ENCODE assay signal across 31 cellular contexts in genomic region chr2:82320296-82320695, GRCh38.
"Had no signal": no experiment of that assay in that cellular context is flagged by ENCODE, and none has a peak within 500 bp of the region (broad histone marks: within the 10 kb centered on the region; RNA-seq: fewer than 3 reads in every experiment).

No MANE protein-coding gene starts in this region.

- H3K4me1 ChIP-seq: foreskin keratinocyte, heart right ventricle, left lung, lower lobe of right lung, thyroid gland had no signal

- H3K4me3 ChIP-seq: esophagus muscularis mucosa, heart right ventricle, left lung, lower lobe of right lung, ovary, sigmoid colon, stomach, thyroid gland, upper lobe of left lung had no signal

- H3K27ac Mint-ChIP-seq: activated naive CD4-positive, alpha-beta T cell treated with anti-CD3 and anti-CD28 coated beads, Interleukin-2, amount 50 U/mL, for 72 hours; activated T-cell treated with anti-CD3 and anti-CD28 coated beads, Interleukin-2, amount 50 U/mL, for 72 hours; natural killer cell treated with Interleukin-12 subunit alpha and Interleukin-12 subunit beta and Interleukin-15 and Interleukin-18, amount 100 ng/mL, for 72 hours; progenitor cell of endocrine pancreas; stimulated activated naive B cell treated with anti-CD40 and anti-IgM and Interleukin-4, amounts not matched to agents 10 μg/mL and 1 μg/mL and 100 μg/mL, for 72 hours; T-helper 2 cell treated with Interferon-gamma antibody and Interleukin-4, amounts not matched to agents 5 μg/mL and 100 μg/mL, for 36 hours had no signal

- H3K9me3 ChIP-seq: esophagus muscularis mucosa, left lung, lower lobe of right lung, neutrophil, ovary, sigmoid colon, stomach, thyroid gland, upper lobe of left lung had no signal

- H3K27ac ChIP-seq: esophagus muscularis mucosa, foreskin keratinocyte, heart right ventricle, left lung, lower lobe of right lung, neutrophil, ovary, sigmoid colon, stomach, thyroid gland, upper lobe of left lung, VCaP had no signal

- DNase-seq: activated CD4-positive, alpha-beta T cell treated with anti-CD3 and anti-CD28 coated beads for 4 hours; activated CD4-positive, alpha-beta T cell treated with anti-CD3 and anti-CD28 coated beads, Interleukin-2, amount 50 U/mL, for 4 hours; activated naive CD4-positive, alpha-beta T cell; activated T-cell treated with anti-CD3 and anti-CD28 coated beads for 4 hours; activated T-cell treated with anti-CD3 and anti-CD28 coated beads, Interleukin-2, amount 50 U/mL, for 72 hours; dermis blood vessel endothelial cell; effector CD4-positive, alpha-beta T cell; foreskin keratinocyte; heart right ventricle; kidney glomerular epithelial cell; left lung; lower lobe of right lung; mesenchymal stem cell; ovary; retina; sigmoid colon; stimulated activated CD4-positive, alpha-beta T cell treated with anti-CD3 and anti-CD28 coated beads, Interleukin-15, amount 100 ng/mL, for 24 hours; stimulated activated CD4-positive, alpha-beta T cell treated with anti-CD3 and anti-CD28 coated beads, Interleukin-2, amount 100 ng/mL, for 24 hours; stimulated activated naive B cell treated with anti-CD40 and anti-IgM and Interleukin-4, amounts not matched to agents 10 μg/mL and 1 μg/mL and 100 μg/mL, for 72 hours; stomach; thyroid gland; upper lobe of left lung had no signal

- ATAC-seq: activated naive CD4-positive, alpha-beta T cell treated with anti-CD3 and anti-CD28 coated beads, Interleukin-2, amount 50 U/mL, for 72 hours; activated T-cell treated with anti-CD3 and anti-CD28 coated beads, Interleukin-2, amount 50 U/mL, for 72 hours; foreskin keratinocyte; heart right ventricle; left lung; lower lobe of right lung; natural killer cell treated with Interleukin-12 subunit alpha and Interleukin-12 subunit beta and Interleukin-15 and Interleukin-18, amount 100 ng/mL, for 72 hours; stimulated activated naive B cell treated with anti-CD40 and anti-IgM and Interleukin-4, amounts not matched to agents 10 μg/mL and 1 μg/mL and 100 μg/mL, for 72 hours had no signal

- H3K4me3 Mint-ChIP-seq: activated T-cell treated with anti-CD3 and anti-CD28 coated beads, Interleukin-2, amount 50 U/mL, for 72 hours; central memory CD8-positive, alpha-beta T cell; natural killer cell treated with Interleukin-12 subunit alpha and Interleukin-12 subunit beta and Interleukin-15 and Interleukin-18, amount 100 ng/mL, for 72 hours; stimulated activated naive B cell treated with anti-CD40 and anti-IgM and Interleukin-4, amounts not matched to agents 10 μg/mL and 1 μg/mL and 100 μg/mL, for 72 hours; T-helper 2 cell treated with Interferon-gamma antibody and Interleukin-4, amounts not matched to agents 5 μg/mL and 100 μg/mL, for 36 hours had no signal

- H3K27me3 ChIP-seq: esophagus muscularis mucosa, foreskin keratinocyte, heart right ventricle, left lung, neutrophil, ovary, sigmoid colon, stomach, thyroid gland, upper lobe of left lung had no signal

- FAIRE-seq: bronchial epithelial cell had no signal

- H3K4me1 Mint-ChIP-seq: central memory CD8-positive, alpha-beta T cell; stimulated activated naive B cell treated with anti-CD40 and anti-IgM and Interleukin-4, amounts not matched to agents 10 μg/mL and 1 μg/mL and 100 μg/mL, for 72 hours had no signal

- H3K36me3 Mint-ChIP-seq: natural killer cell treated with Interleukin-12 subunit alpha and Interleukin-12 subunit beta and Interleukin-15 and Interleukin-18, amount 100 ng/mL, for 72 hours; stimulated activated naive B cell treated with anti-CD40 and anti-IgM and Interleukin-4, amounts not matched to agents 10 μg/mL and 1 μg/mL and 100 μg/mL, for 72 hours had no signal

- H3K27me3 Mint-ChIP-seq: central memory CD8-positive, alpha-beta T cell; natural killer cell treated with Interleukin-12 subunit alpha and Interleukin-12 subunit beta and Interleukin-15 and Interleukin-18, amount 100 ng/mL, for 72 hours; progenitor cell of endocrine pancreas; stimulated activated naive B cell treated with anti-CD40 and anti-IgM and Interleukin-4, amounts not matched to agents 10 μg/mL and 1 μg/mL and 100 μg/mL, for 72 hours had no signal

- H3K36me3 ChIP-seq: esophagus muscularis mucosa, heart right ventricle, left lung, lower lobe of right lung, neutrophil, ovary, sigmoid colon, stomach, thyroid gland, upper lobe of left lung had no signal
